In the genomic region with DNA sequence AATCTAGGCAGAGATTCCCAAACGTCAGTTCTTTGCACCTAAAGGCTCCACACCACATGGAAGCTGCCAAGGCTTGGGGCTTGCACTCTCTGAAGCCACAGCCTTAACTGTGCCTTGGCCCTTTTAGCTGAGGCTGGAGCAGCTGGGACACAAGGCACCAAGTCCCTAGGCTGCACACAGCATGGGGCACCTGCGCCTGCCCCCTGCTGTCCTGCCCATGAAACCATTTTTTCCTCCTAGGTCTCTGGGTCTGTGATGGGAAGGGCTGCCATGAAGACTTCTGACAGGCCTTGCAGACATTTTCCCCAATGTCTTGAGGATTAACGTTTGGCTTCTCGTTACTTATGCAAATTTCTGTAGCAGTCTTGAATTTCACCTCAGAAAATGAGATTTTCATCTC, we compare ENCODE assay signal across 34 cellular contexts.
"Had no signal": no experiment of that assay in that cellular context is flagged by ENCODE, and none has a peak within 500 bp of the region (broad histone marks: within the 10 kb centered on the region; RNA-seq: fewer than 3 reads in every experiment).

No MANE protein-coding gene starts in this region.

- H3K27ac Mint-ChIP-seq: activated CD4-positive, alpha-beta memory T cell treated with anti-CD3 and anti-CD28 coated beads for 36 hours; activated CD4-positive, alpha-beta T cell treated with anti-CD3 and anti-CD28 coated beads for 36 hours; activated CD4-positive, alpha-beta T cell treated with anti-CD3 and anti-CD28 coated beads, Interleukin-2, amount 10 ng/mL, durations not matched to agents 24 days and 14 days; activated CD8-positive, alpha-beta memory T cell treated with anti-CD3 and anti-CD28 coated beads, Interleukin-2, amount 10 ng/mL, durations not matched to agents 7 days and 5 days; activated CD8-positive, alpha-beta T cell treated with anti-CD3 and anti-CD28 coated beads, Interleukin-2, amount 10 ng/mL, durations not matched to agents 7 days and 5 days; activated naive CD4-positive, alpha-beta T cell treated with anti-CD3 and anti-CD28 coated beads for 36 hours; activated naive CD4-positive, alpha-beta T cell treated with anti-CD3 and anti-CD28 coated beads, Interleukin-2, amount 50 U/mL, for 24 hours; activated naive CD8-positive, alpha-beta T cell treated with anti-CD3 and anti-CD28 coated beads for 36 hours; activated naive CD8-positive, alpha-beta T cell treated with anti-CD3 and anti-CD28 coated beads, Interleukin-2, amount 50 U/mL, for 24 hours; activated T-helper 1 cell treated with anti-CD3 and anti-CD28 coated beads, Interleukin-12 subunit alpha, Interleukin-12 subunit beta, Interleukin-2, Interleukin-4 antibody, amounts not matched to agents 30 ng/mL and 10 ng/mL and 1 ng/mL, durations not matched to agents 14 hours and 24 hours and 36 hours; activated T-helper 2 cell treated with anti-CD3 and anti-CD28 coated beads, Interferon-gamma antibody, Interleukin-2, Interleukin-4, amounts not matched to agents 10 μg/mL and 5 μg/mL and 100 μg/mL, durations not matched to agents 14 hours and 24 hours and 36 hours; effector memory CD8-positive, alpha-beta T cell; T-helper 2 cell treated with Interferon-gamma antibody and Interleukin-4, amounts not matched to agents 5 μg/mL and 100 μg/mL, for 36 hours had no signal

- H3K9me3 Mint-ChIP-seq: activated CD4-positive, alpha-beta memory T cell treated with anti-CD3 and anti-CD28 coated beads for 36 hours; activated CD4-positive, alpha-beta T cell treated with anti-CD3 and anti-CD28 coated beads, Interleukin-2, amount 10 ng/mL, durations not matched to agents 24 days and 14 days; activated naive CD8-positive, alpha-beta T cell treated with anti-CD3 and anti-CD28 coated beads for 36 hours; activated T-helper 1 cell treated with anti-CD3 and anti-CD28 coated beads, Interleukin-12 subunit alpha, Interleukin-12 subunit beta, Interleukin-2, Interleukin-4 antibody, amounts not matched to agents 30 ng/mL and 10 ng/mL and 1 ng/mL, durations not matched to agents 14 hours and 24 hours and 36 hours; activated T-helper 2 cell treated with anti-CD3 and anti-CD28 coated beads, Interferon-gamma antibody, Interleukin-2, Interleukin-4, amounts not matched to agents 10 μg/mL and 5 μg/mL and 100 μg/mL, durations not matched to agents 14 hours and 24 hours and 36 hours; T-helper 2 cell treated with Interferon-gamma antibody and Interleukin-4, amounts not matched to agents 5 μg/mL and 100 μg/mL, for 36 hours had no signal

- H3K36me3 Mint-ChIP-seq: activated CD4-positive, alpha-beta memory T cell treated with anti-CD3 and anti-CD28 coated beads for 36 hours; activated CD8-positive, alpha-beta memory T cell treated with anti-CD3 and anti-CD28 coated beads, Interleukin-2, amount 10 ng/mL, durations not matched to agents 7 days and 5 days; activated naive CD4-positive, alpha-beta T cell treated with anti-CD3 and anti-CD28 coated beads, Interleukin-2, amount 50 U/mL, for 24 hours; activated naive CD8-positive, alpha-beta T cell treated with anti-CD3 and anti-CD28 coated beads for 36 hours had no signal

- H3K4me3 Mint-ChIP-seq: activated CD4-positive, alpha-beta memory T cell treated with anti-CD3 and anti-CD28 coated beads for 36 hours; activated CD4-positive, alpha-beta T cell treated with anti-CD3 and anti-CD28 coated beads for 36 hours; activated CD4-positive, alpha-beta T cell treated with anti-CD3 and anti-CD28 coated beads, Interleukin-2, amount 10 ng/mL, durations not matched to agents 24 days and 14 days; activated CD8-positive, alpha-beta memory T cell treated with anti-CD3 and anti-CD28 coated beads, Interleukin-2, amount 10 ng/mL, durations not matched to agents 7 days and 5 days; activated CD8-positive, alpha-beta T cell treated with anti-CD3 and anti-CD28 coated beads, Interleukin-2, amount 10 ng/mL, durations not matched to agents 7 days and 5 days; activated naive CD4-positive, alpha-beta T cell treated with anti-CD3 and anti-CD28 coated beads for 36 hours; activated naive CD4-positive, alpha-beta T cell treated with anti-CD3 and anti-CD28 coated beads, Interleukin-2, amount 50 U/mL, for 24 hours; activated naive CD8-positive, alpha-beta T cell treated with anti-CD3 and anti-CD28 coated beads for 36 hours; activated naive CD8-positive, alpha-beta T cell treated with anti-CD3 and anti-CD28 coated beads, Interleukin-2, amount 50 U/mL, for 24 hours; activated T-helper 1 cell treated with anti-CD3 and anti-CD28 coated beads, Interleukin-12 subunit alpha, Interleukin-12 subunit beta, Interleukin-2, Interleukin-4 antibody, amounts not matched to agents 30 ng/mL and 10 ng/mL and 1 ng/mL, durations not matched to agents 14 hours and 24 hours and 36 hours; effector memory CD8-positive, alpha-beta T cell; T-helper 2 cell treated with Interferon-gamma antibody and Interleukin-4, amounts not matched to agents 5 μg/mL and 100 μg/mL, for 36 hours had no signal

- H3K4me3 ChIP-seq: adrenal gland, body of pancreas, esophagus muscularis mucosa, gastrocnemius medialis, heart left ventricle had no signal

- H3K4me1 Mint-ChIP-seq: activated CD4-positive, alpha-beta T cell treated with anti-CD3 and anti-CD28 coated beads for 36 hours; activated CD4-positive, alpha-beta T cell treated with anti-CD3 and anti-CD28 coated beads, Interleukin-2, amount 10 ng/mL, durations not matched to agents 24 days and 14 days; activated CD8-positive, alpha-beta memory T cell treated with anti-CD3 and anti-CD28 coated beads, Interleukin-2, amount 10 ng/mL, durations not matched to agents 7 days and 5 days; activated naive CD4-positive, alpha-beta T cell treated with anti-CD3 and anti-CD28 coated beads, Interleukin-2, amount 50 U/mL, for 24 hours; activated naive CD8-positive, alpha-beta T cell treated with anti-CD3 and anti-CD28 coated beads for 36 hours; activated naive CD8-positive, alpha-beta T cell treated with anti-CD3 and anti-CD28 coated beads, Interleukin-2, amount 50 U/mL, for 24 hours had no signal

- DNase-seq: activated CD4-positive, alpha-beta memory T cell treated with anti-CD3 and anti-CD28 coated beads for 36 hours; activated CD4-positive, alpha-beta T cell treated with anti-CD3 and anti-CD28 coated beads for 36 hours; activated CD4-positive, alpha-beta T cell treated with anti-CD3 and anti-CD28 coated beads, Interleukin-2, amount 10 ng/mL, durations not matched to agents 24 days and 14 days; activated CD4-positive, CD25-positive, alpha-beta regulatory T cell; activated CD4-positive, CD25-positive, alpha-beta regulatory T cell treated with anti-CD3 and anti-CD28 coated beads, Interleukin-2, amount 50 U/mL, for 72 hours; activated CD8-positive, alpha-beta memory T cell treated with anti-CD3 and anti-CD28 coated beads, Interleukin-2, amount 10 ng/mL, durations not matched to agents 7 days and 5 days; activated CD8-positive, alpha-beta memory T cell treated with anti-CD3 and anti-CD28 coated beads, Interleukin-2, amount 50 U/mL, for 4 hours; activated CD8-positive, alpha-beta T cell treated with anti-CD3 and anti-CD28 coated beads, Interleukin-2, amount 10 ng/mL, durations not matched to agents 7 days and 5 days; activated effector memory CD4-positive, alpha-beta T cell treated with anti-CD3 and anti-CD28 coated beads, Interleukin-2, amount 50 U/mL, for 16 hours; activated naive CD4-positive, alpha-beta T cell treated with anti-CD3 and anti-CD28 coated beads for 36 hours; activated naive CD8-positive, alpha-beta T cell treated with anti-CD3 and anti-CD28 coated beads for 36 hours; activated naive CD8-positive, alpha-beta T cell treated with anti-CD3 and anti-CD28 coated beads, Interleukin-2, amount 50 U/mL, for 24 hours; activated T-cell treated with anti-CD3 and anti-CD28 coated beads, Interleukin-2, amount 50 U/mL, for 1 hour; activated T-cell treated with anti-CD3 and anti-CD28 coated beads, Interleukin-2, amount 50 U/mL, for 48 hours; adrenal gland; amygdala; aorta; body of pancreas; caudate nucleus; cortex of kidney; dermis blood vessel endothelial cell; effector CD4-positive, alpha-beta T cell; effector memory CD8-positive, alpha-beta T cell; erythroblast; foreskin keratinocyte; gastrocnemius medialis; glutamatergic neuron; heart left ventricle; T1000 had no signal

- H3K27me3 Mint-ChIP-seq: activated CD4-positive, alpha-beta memory T cell treated with anti-CD3 and anti-CD28 coated beads for 36 hours; activated CD4-positive, alpha-beta T cell treated with anti-CD3 and anti-CD28 coated beads, Interleukin-2, amount 10 ng/mL, durations not matched to agents 24 days and 14 days; activated CD8-positive, alpha-beta memory T cell treated with anti-CD3 and anti-CD28 coated beads, Interleukin-2, amount 10 ng/mL, durations not matched to agents 7 days and 5 days; activated naive CD8-positive, alpha-beta T cell treated with anti-CD3 and anti-CD28 coated beads for 36 hours; activated naive CD8-positive, alpha-beta T cell treated with anti-CD3 and anti-CD28 coated beads, Interleukin-2, amount 50 U/mL, for 24 hours; effector memory CD8-positive, alpha-beta T cell had no signal
